1 cellular context compared by ENCODE assay signal in the genomic region with DNA sequence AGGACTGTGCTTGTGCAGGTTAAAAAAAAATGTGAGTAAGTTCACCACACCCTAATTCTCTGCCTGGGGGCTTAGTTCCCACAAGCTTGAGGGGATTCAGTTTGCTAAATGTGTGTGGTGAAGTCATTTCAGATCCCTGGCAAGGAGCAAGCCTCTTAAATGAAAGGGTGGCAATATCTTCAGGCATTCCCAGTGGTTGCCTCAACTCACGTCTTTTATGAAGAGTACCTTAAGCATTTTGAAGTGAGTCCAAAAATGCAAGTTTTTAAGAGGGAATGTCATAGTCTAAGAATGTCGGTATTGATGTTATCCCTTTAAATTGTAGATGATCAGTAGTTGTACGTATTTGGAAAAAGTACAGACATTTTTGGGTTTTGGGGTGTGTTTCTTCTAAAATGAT.
A peak's percentile ranks its signal among the peaks of the same experiment; 100 is the strongest.
TF ChIP-seq lines count a peak whose summit lies in the region.

No MANE protein-coding gene starts in this region.

TF ChIP-seq in A549, 52 proteins besides CTCF, POLR2A, EP300 and RAD21 (continued from another document):
- no peak for TF ChIP-seq MAZ (IDR thresholded peaks at IDR 0.05; ENCODE audit: borderline replicate concordance, low read depth, low read length)
- no peak for TF ChIP-seq BHLHE40 (IDR thresholded peaks at IDR 0.05; ENCODE audit: low read depth, low read length)
- no peak for TF ChIP-seq HOXB13 (CRISPR knock-in tag; IDR thresholded peaks at IDR 0.05; ENCODE audit: low read depth)
- no peak for TF ChIP-seq HEYL (CRISPR knock-in tag; IDR thresholded peaks at IDR 0.05)
- no peak for TF ChIP-seq RCOR1 (IDR thresholded peaks at IDR 0.05; ENCODE audit: low read depth, low read length)
- no peak for TF ChIP-seq RARB (CRISPR knock-in tag; IDR thresholded peaks at IDR 0.05)
- peak; percentile 94 for TF ChIP-seq GATA3 (IDR thresholded peaks at IDR 0.05; ENCODE audit: borderline replicate concordance)
- TF ChIP-seq, protein P1, sequence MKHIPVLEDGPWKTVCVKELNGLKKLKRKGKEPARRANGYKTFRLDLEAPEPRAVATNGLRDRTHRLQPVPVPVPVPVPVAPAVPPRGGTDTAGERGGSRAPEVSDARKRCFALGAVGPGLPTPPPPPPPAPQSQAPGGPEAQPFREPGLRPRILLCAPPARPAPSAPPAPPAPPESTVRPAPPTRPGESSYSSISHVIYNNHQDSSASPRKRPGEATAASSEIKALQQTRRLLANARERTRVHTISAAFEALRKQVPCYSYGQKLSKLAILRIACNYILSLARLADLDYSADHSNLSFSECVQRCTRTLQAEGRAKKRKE (CRISPR knock-in tag; IDR thresholded peaks at IDR 0.05; ENCODE audit: low read depth), result no peak
- TF ChIP-seq KDM1A (IDR thresholded peaks at IDR 0.05; ENCODE audit: low read depth), result no peak
- peak; percentile 56 for TF ChIP-seq FOSL2 (IDR thresholded peaks at IDR 0.05)
- peak; percentile 72 for TF ChIP-seq FOSL2 (CRISPR knock-in tag; IDR thresholded peaks at IDR 0.05)
- TF ChIP-seq SMC3 (IDR thresholded peaks at IDR 0.05), result 0 out of 3 replicates have a peak, but pooled peaks have one; percentile 9
- no peak for TF ChIP-seq EHF (CRISPR knock-in tag; IDR thresholded peaks at IDR 0.05)
- TF ChIP-seq, protein P2, sequence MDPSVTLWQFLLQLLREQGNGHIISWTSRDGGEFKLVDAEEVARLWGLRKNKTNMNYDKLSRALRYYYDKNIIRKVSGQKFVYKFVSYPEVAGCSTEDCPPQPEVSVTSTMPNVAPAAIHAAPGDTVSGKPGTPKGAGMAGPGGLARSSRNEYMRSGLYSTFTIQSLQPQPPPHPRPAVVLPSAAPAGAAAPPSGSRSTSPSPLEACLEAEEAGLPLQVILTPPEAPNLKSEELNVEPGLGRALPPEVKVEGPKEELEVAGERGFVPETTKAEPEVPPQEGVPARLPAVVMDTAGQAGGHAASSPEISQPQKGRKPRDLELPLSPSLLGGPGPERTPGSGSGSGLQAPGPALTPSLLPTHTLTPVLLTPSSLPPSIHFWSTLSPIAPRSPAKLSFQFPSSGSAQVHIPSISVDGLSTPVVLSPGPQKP (IDR thresholded peaks at IDR 0.05; ENCODE audit: low read depth, low read length), result no peak
- TF ChIP-seq CHD4 (IDR thresholded peaks at IDR 0.05; ENCODE audit: borderline replicate concordance), result no peak
- no peak for TF ChIP-seq TFCP2L1 (CRISPR knock-in tag; IDR thresholded peaks at IDR 0.05)
- TF ChIP-seq ESRRA (IDR thresholded peaks at IDR 0.05; ENCODE audit: borderline replicate concordance, low read length), result no peak
- TF ChIP-seq, protein P3, sequence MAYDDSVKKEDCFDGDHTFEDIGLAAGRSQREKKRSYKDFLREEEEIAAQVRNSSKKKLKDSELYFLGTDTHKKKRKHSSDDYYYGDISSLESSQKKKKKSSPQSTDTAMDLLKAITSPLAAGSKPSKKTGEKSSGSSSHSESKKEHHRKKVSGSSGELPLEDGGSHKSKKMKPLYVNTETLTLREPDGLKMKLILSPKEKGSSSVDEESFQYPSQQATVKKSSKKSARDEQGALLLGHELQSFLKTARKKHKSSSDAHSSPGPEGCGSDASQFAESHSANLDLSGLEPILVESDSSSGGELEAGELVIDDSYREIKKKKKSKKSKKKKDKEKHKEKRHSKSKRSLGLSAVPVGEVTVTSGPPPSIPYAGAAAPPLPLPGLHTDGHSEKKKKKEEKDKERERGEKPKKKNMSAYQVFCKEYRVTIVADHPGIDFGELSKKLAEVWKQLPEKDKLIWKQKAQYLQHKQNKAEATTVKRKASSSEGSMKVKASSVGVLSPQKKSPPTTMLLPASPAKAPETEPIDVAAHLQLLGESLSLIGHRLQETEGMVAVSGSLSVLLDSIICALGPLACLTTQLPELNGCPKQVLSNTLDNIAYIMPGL (CRISPR knock-in tag; IDR thresholded peaks at IDR 0.05; ENCODE audit: borderline replicate concordance), result no peak
- TF ChIP-seq, protein P4, sequence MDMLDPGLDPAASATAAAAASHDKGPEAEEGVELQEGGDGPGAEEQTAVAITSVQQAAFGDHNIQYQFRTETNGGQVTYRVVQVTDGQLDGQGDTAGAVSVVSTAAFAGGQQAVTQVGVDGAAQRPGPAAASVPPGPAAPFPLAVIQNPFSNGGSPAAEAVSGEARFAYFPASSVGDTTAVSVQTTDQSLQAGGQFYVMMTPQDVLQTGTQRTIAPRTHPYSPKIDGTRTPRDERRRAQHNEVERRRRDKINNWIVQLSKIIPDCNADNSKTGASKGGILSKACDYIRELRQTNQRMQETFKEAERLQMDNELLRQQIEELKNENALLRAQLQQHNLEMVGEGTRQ (IDR thresholded peaks at IDR 0.05), result no peak
- TF ChIP-seq TP53 (CRISPR knock-in tag; IDR thresholded peaks at IDR 0.05), result no peak
- no peak for TF ChIP-seq HOXB5 (CRISPR knock-in tag; IDR thresholded peaks at IDR 0.05)
- TF ChIP-seq SREBF2 (IDR thresholded peaks at IDR 0.05), result no peak
- no peak for TF ChIP-seq NR3C1 (IDR thresholded peaks at IDR 0.05)
- TF ChIP-seq, protein P5, sequence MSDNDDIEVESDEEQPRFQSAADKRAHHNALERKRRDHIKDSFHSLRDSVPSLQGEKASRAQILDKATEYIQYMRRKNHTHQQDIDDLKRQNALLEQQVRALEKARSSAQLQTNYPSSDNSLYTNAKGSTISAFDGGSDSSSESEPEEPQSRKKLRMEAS (IDR thresholded peaks at IDR 0.05), result 0 out of 2 replicates have a peak, but pooled peaks have one; percentile 33
- no peak for TF ChIP-seq RFX5 (IDR thresholded peaks at IDR 0.05)
- TF ChIP-seq FOSB (CRISPR knock-in tag; IDR thresholded peaks at IDR 0.05), result no peak
- TF ChIP-seq, protein P6, sequence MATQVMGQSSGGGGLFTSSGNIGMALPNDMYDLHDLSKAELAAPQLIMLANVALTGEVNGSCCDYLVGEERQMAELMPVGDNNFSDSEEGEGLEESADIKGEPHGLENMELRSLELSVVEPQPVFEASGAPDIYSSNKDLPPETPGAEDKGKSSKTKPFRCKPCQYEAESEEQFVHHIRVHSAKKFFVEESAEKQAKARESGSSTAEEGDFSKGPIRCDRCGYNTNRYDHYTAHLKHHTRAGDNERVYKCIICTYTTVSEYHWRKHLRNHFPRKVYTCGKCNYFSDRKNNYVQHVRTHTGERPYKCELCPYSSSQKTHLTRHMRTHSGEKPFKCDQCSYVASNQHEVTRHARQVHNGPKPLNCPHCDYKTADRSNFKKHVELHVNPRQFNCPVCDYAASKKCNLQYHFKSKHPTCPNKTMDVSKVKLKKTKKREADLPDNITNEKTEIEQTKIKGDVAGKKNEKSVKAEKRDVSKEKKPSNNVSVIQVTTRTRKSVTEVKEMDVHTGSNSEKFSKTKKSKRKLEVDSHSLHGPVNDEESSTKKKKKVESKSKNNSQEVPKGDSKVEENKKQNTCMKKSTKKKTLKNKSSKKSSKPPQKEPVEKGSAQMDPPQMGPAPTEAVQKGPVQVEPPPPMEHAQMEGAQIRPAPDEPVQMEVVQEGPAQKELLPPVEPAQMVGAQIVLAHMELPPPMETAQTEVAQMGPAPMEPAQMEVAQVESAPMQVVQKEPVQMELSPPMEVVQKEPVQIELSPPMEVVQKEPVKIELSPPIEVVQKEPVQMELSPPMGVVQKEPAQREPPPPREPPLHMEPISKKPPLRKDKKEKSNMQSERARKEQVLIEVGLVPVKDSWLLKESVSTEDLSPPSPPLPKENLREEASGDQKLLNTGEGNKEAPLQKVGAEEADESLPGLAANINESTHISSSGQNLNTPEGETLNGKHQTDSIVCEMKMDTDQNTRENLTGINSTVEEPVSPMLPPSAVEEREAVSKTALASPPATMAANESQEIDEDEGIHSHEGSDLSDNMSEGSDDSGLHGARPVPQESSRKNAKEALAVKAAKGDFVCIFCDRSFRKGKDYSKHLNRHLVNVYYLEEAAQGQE (IDR thresholded peaks at IDR 0.05), result no peak
- TF ChIP-seq HDAC2 (IDR thresholded peaks at IDR 0.05), result no peak
